In the genomic region with DNA sequence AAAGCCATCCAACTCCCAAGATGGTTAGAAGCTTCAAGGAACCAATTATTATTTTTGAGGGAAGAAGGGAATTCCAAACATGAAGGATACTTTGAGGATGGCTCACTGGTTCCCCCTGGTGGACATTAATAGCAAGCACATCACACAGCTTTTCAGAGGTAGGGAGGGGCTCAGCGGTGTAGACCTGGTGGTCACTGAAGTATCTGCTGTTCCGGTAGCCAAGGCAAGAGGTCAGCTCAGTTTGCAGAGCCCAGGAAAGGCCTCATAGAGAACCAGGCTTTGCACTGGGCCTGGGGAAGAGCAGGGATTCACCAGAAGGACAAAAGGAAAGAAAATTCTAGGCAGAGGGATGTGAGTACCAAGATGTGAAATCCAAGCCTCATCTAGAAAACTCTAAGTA, we compare ENCODE assay signal across 9 cellular contexts.
A peak's percentile ranks its signal among the peaks of the same experiment; 100 is the strongest.
DNase-seq lines count a peak whose midpoint lies in the region; ATAC-seq and TF ChIP-seq lines count a peak whose summit lies in the region.
"Had no signal": no experiment of that assay in that cellular context is flagged by ENCODE, and none has a peak within 500 bp of the region (broad histone marks: within the 10 kb centered on the region; RNA-seq: fewer than 3 reads in every experiment).

No MANE protein-coding gene starts in this region.

- H3K4me1 Mint-ChIP-seq in CD8-positive, alpha-beta T cell (ENCODE audit: low read depth), result no peaks in the 10 kb centered on the region

- no peaks in the 10 kb centered on the region for H3K36me3 ChIP-seq in CD8-positive, alpha-beta T cell (ENCODE audit: insufficient read depth, low read length)
- H3K36me3 ChIP-seq in mucosa of descending colon (ENCODE audit: low read depth), result no peaks in the 10 kb centered on the region

- no peak overlapping the region for H3K4me3 ChIP-seq in CD8-positive, alpha-beta T cell (ENCODE audit: low read depth, low read length)
- H3K4me3 ChIP-seq in choroid plexus epithelial cell (ENCODE audit: low read depth, low read length) (no peak overlapping the region), mucosa of descending colon (no peak overlapping the region)
- H3K4me3 ChIP-seq: SK-N-MC had no signal

- DNase-seq in CD8-positive, alpha-beta T cell, result no peak
- DNase-seq in NCI-H345 (lab: John Stamatoyannopoulos, UW) (peak; percentile 29), choroid plexus epithelial cell (ENCODE audit: low read depth) (peak; percentile 54), mucosa of descending colon (peak in 1 of 3 donors; percentile 23), middle frontal gyrus (ENCODE audit: extremely low spot score, low spot score) (no peak), NOMO-1 treated with DMSO at 0.1 percent for 48 hours (lab: John Stamatoyannopoulos, UW; ENCODE audit: unreplicated experiment) (no peak)

- no peak overlapping the region for H3K27ac Mint-ChIP-seq in CD8-positive, alpha-beta T cell

- CTCF ChIA-PET in CD8-positive, alpha-beta T cell (lab: Charles Lee), result interaction anchor here (0.9 to 1.4 kb wide), 8 partner anchors 9 to 637 kb away, joined by 3 to 8 read pairs (median 4); no protein-coding TSS in a partner anchor

- POLR2A ChIA-PET in CD8-positive, alpha-beta T cell (lab: Charles Lee), result no interaction called here

- no peak overlapping the region for H3K4me3 Mint-ChIP-seq in CD8-positive, alpha-beta T cell

- H3K36me3 Mint-ChIP-seq in CD8-positive, alpha-beta T cell, result no peaks in the 10 kb centered on the region

- ATAC-seq in CD8-positive, alpha-beta T cell, result peak; percentile 40
- ATAC-seq in GM18498 (IDR thresholded peaks at IDR 0.05; ENCODE audit: unreplicated experiment) (peak; percentile 48), mucosa of descending colon (peak; percentile 46), HG03520 (IDR thresholded peaks at IDR 0.05; ENCODE audit: unreplicated experiment) (no peak)

- no peaks in the 10 kb centered on the region for H3K4me1 ChIP-seq in CD8-positive, alpha-beta T cell (ENCODE audit: insufficient read depth, low read length)
- no peaks in the 10 kb centered on the region for H3K4me1 ChIP-seq in mucosa of descending colon (ENCODE audit: low read depth)

- no peak overlapping the region for H3K27ac ChIP-seq in CD8-positive, alpha-beta T cell (ENCODE audit: low read depth, low read length)
- H3K27ac ChIP-seq: SK-N-MC had no signal

- peaks cover 29% of the 10 kb centered on the region for H3K27me3 Mint-ChIP-seq in CD8-positive, alpha-beta T cell (ENCODE audit: low read depth)

- H3K9me3 ChIP-seq in CD8-positive, alpha-beta T cell (ENCODE audit: low read length), result no peaks in the 10 kb centered on the region
- no peaks in the 10 kb centered on the region for H3K9me3 ChIP-seq in mucosa of descending colon

- peak; percentile 67 for TF ChIP-seq CTCF in CD8-positive, alpha-beta T cell (IDR thresholded peaks at IDR 0.05)
- TF ChIP-seq CTCF in choroid plexus epithelial cell (conservative IDR thresholded peaks at IDR 0.05; ENCODE audit: low read depth, low read length) (peak; percentile 83), mucosa of descending colon (IDR thresholded peaks at IDR 0.05) (peak; percentile 84)

- intact Hi-C loops in CD8-positive, alpha-beta T cell (cut with DNase I, micrococcal nuclease), result loop anchor here in 1 of 2 experiments (5.0 kb wide), 1 partner anchor 638 kb away; no protein-coding TSS in a partner anchor
- intact Hi-C loops in mucosa of descending colon (cut with DNase I, micrococcal nuclease), result loop anchor here in 1 of 2 donors (10.0 kb wide), 1 partner anchor 635 kb away; no protein-coding TSS in a partner anchor

- H3K9me3 Mint-ChIP-seq in CD8-positive, alpha-beta T cell, result peaks cover 4% of the 10 kb centered on the region

- peaks cover 3% of the 10 kb centered on the region for H3K27me3 ChIP-seq in CD8-positive, alpha-beta T cell (ENCODE audit: insufficient read depth, low read length)

Comparison
In these comparisons a context has a peak if more than half of its experiments do, and no peak if none do; other contexts are left out.
1. DNase-seq: peak in NCI-H345 (single experiment) and choroid plexus epithelial cell (single experiment); none in CD8-positive, alpha-beta T cell (0 of 7), middle frontal gyrus (single experiment) and NOMO-1 treated with DMSO at 0.1 percent for 48 hours (single experiment).
2. Peak in every context shown above with its lines, with median percentiles within 50 percentile points of each other: CTCF ChIP-seq.